Comparison of ENCODE assay signal across 11 cellular contexts in genomic region chr1:98086796-98087195, GRCh38.
A peak's percentile ranks its signal among the peaks of the same experiment; 100 is the strongest.
DNase-seq lines count a peak whose midpoint lies in the region; ATAC-seq, FAIRE-seq and TF ChIP-seq lines count a peak whose summit lies in the region.
"Had no signal": no experiment of that assay in that cellular context is flagged by ENCODE, and none has a peak within 500 bp of the region (broad histone marks: within the 10 kb centered on the region; RNA-seq: fewer than 3 reads in every experiment).

No MANE protein-coding gene starts in this region.

- no peak overlapping the region for H3K27ac ChIP-seq in left lung
- no peak overlapping the region for H3K27ac ChIP-seq in coronary artery
- H3K27ac ChIP-seq: neutrophil had no signal

- H3K36me3 Mint-ChIP-seq in activated T-helper 2 cell treated with anti-CD3 and anti-CD28 coated beads, Interferon-gamma antibody, Interleukin-2, Interleukin-4, amounts not matched to agents 10 μg/mL and 5 μg/mL and 100 μg/mL, durations not matched to agents 14 hours and 24 hours and 36 hours (ENCODE audit: low read depth) = no peaks in the 10 kb centered on the region

- no peak for FAIRE-seq in bronchial epithelial cell (lab: Jason Lieb, UNC)

- H3K9me3 ChIP-seq in left lung = no peaks in the 10 kb centered on the region
- H3K9me3 ChIP-seq: neutrophil had no signal

- intact Hi-C loops in left lung (cut with DNase I) = no loop called here
- intact Hi-C loops in activated T-helper 2 cell treated with anti-CD3 and anti-CD28 coated beads, Interferon-gamma antibody, Interleukin-2, Interleukin-4, amounts not matched to agents 10 μg/mL and 5 μg/mL and 100 μg/mL, durations not matched to agents 14 hours and 24 hours and 36 hours (cut with micrococcal nuclease) = no loop called here

- H3K9me3 Mint-ChIP-seq in activated T-helper 2 cell treated with anti-CD3 and anti-CD28 coated beads, Interferon-gamma antibody, Interleukin-2, Interleukin-4, amounts not matched to agents 10 μg/mL and 5 μg/mL and 100 μg/mL, durations not matched to agents 14 hours and 24 hours and 36 hours = no peaks in the 10 kb centered on the region
- H3K9me3 Mint-ChIP-seq: activated T-cell treated with anti-CD3 and anti-CD28 coated beads, Interleukin-2, amount 50 U/mL, for 4 hours had no signal

- no peaks in the 10 kb centered on the region for H3K36me3 ChIP-seq in bronchial epithelial cell (ENCODE audit: control insufficient read depth, insufficient read depth, low read length)
- no peaks in the 10 kb centered on the region for H3K36me3 ChIP-seq in left lung
- H3K36me3 ChIP-seq: neutrophil had no signal

- H3K4me3 ChIP-seq in bronchial epithelial cell (ENCODE audit: low read depth, low read length) (no peak overlapping the region), left lung (no peak overlapping the region), coronary artery (no peak overlapping the region)

- no peaks in the 10 kb centered on the region for H3K4me1 Mint-ChIP-seq in activated T-helper 2 cell treated with anti-CD3 and anti-CD28 coated beads, Interferon-gamma antibody, Interleukin-2, Interleukin-4, amounts not matched to agents 10 μg/mL and 5 μg/mL and 100 μg/mL, durations not matched to agents 14 hours and 24 hours and 36 hours (ENCODE audit: low read depth)

- no peak overlapping the region for H3K4me3 Mint-ChIP-seq in activated T-helper 2 cell treated with anti-CD3 and anti-CD28 coated beads, Interferon-gamma antibody, Interleukin-2, Interleukin-4, amounts not matched to agents 10 μg/mL and 5 μg/mL and 100 μg/mL, durations not matched to agents 14 hours and 24 hours and 36 hours (ENCODE audit: low read depth)
- H3K4me3 Mint-ChIP-seq: activated T-cell treated with anti-CD3 and anti-CD28 coated beads, Interleukin-2, amount 50 U/mL, for 4 hours had no signal

- TF ChIP-seq CTCF in bronchial epithelial cell (IDR thresholded peaks at IDR 0.05; ENCODE audit: insufficient read depth, low read length, severe bottlenecking) (no peak), left lung (IDR thresholded peaks at IDR 0.05) (no peak), coronary artery (IDR thresholded peaks at IDR 0.05) (no peak)

- no peaks in the 10 kb centered on the region for H3K27me3 Mint-ChIP-seq in activated T-helper 2 cell treated with anti-CD3 and anti-CD28 coated beads, Interferon-gamma antibody, Interleukin-2, Interleukin-4, amounts not matched to agents 10 μg/mL and 5 μg/mL and 100 μg/mL, durations not matched to agents 14 hours and 24 hours and 36 hours (ENCODE audit: low read depth)

- no peaks in the 10 kb centered on the region for H3K4me1 ChIP-seq in left lung

- H3K27ac Mint-ChIP-seq in activated T-helper 2 cell treated with anti-CD3 and anti-CD28 coated beads, Interferon-gamma antibody, Interleukin-2, Interleukin-4, amounts not matched to agents 10 μg/mL and 5 μg/mL and 100 μg/mL, durations not matched to agents 14 hours and 24 hours and 36 hours = no peak overlapping the region

- ATAC-seq in left lung = peak; percentile 93
- ATAC-seq: activated T-cell treated with anti-CD3 and anti-CD28 coated beads, Interleukin-2, amount 50 U/mL, for 4 hours had no signal

- H3K27me3 ChIP-seq in bronchial epithelial cell (ENCODE audit: control insufficient read depth, insufficient read depth, low read length) = no peaks in the 10 kb centered on the region
- H3K27me3 ChIP-seq in left lung = no peaks in the 10 kb centered on the region
- H3K27me3 ChIP-seq: neutrophil had no signal

- DNase-seq in AG08395 (ENCODE audit: low spot score) (peak; percentile 88), HuH-7.5 (ENCODE audit: low spot score) (peak; percentile 17), bronchial epithelial cell (ENCODE audit: low read depth) (peak; percentile 98), left lung (no peak), GF-D8 (lab: John Stamatoyannopoulos, UW) (no peak), cerebellar nuclear complex (lab: John Stamatoyannopoulos, UW) (no peak), coronary artery (ENCODE audit: low spot score) (no peak)
- no peak for DNase-seq in activated T-helper 2 cell treated with anti-CD3 and anti-CD28 coated beads, Interferon-gamma antibody, Interleukin-2, Interleukin-4, amounts not matched to agents 10 μg/mL and 5 μg/mL and 100 μg/mL, durations not matched to agents 14 hours and 24 hours and 36 hours (ENCODE audit: low spot score)
- DNase-seq: activated T-cell treated with anti-CD3 and anti-CD28 coated beads, Interleukin-2, amount 50 U/mL, for 4 hours; NCI-H1436 treated with DMSO at 0.1 percent for 48 hours had no signal

Comparison
In these comparisons a context has a peak if more than half of its experiments do, and no peak if none do; other contexts are left out.
1. DNase-seq: peak in AG08395 (single experiment), HuH-7.5 (single experiment) and bronchial epithelial cell (single experiment); none in left lung (0 of 2), activated T-helper 2 cell treated with anti-CD3 and anti-CD28 coated beads, Interferon-gamma antibody, Interleukin-2, Interleukin-4, amounts not matched to agents 10 μg/mL and 5 μg/mL and 100 μg/mL, durations not matched to agents 14 hours and 24 hours and 36 hours (single experiment), GF-D8 (single experiment), cerebellar nuclear complex (0 of 2) and coronary artery (single experiment).